Comparison of ENCODE assay signal across 12 cellular contexts in the genomic region with DNA sequence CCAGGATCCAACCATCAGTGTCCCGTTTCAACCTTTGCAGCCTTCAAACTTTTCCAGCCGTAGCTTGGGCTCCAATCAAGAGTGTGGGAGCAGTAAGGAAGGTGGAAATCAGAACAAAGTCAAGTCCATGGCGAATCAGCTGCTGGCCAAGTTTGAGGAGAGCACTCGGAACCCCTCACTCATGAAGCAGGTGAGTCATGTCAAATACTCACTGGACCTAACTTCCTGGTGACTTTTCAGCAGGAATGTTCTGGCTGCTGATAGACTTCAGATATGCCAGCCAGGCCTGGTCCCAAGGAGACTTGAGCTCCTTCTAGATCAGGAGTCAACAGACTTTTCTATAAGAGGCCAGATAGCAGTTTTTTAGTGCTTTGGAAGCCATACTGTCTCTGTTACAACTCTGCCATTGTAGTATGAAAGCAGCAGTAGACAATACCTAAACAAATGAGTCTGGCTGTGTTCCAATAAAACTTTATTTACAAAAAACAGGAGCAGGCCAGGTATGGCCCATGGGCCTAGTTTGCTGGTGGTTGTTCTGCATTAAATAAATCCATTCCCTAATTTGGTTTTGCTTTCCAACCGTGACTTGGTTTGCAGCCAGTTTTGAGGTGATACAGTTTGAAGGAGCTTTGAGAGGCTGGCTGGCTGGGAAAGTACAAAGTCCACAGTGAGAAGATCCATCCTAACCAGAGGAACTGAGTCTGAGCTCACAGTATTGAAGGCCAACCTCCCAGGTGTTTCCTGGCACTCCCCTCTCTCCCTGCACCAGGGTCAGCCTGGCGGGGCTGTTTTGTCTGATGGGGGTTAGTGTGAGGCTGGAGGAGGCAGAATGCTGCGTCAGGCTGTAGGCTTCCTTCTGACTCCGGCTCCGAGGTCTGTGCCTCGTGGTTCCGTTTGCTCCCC.
DNase-seq lines count a peak whose midpoint lies in the region; ATAC-seq, FAIRE-seq and TF ChIP-seq lines count a peak whose summit lies in the region.
"Had no signal": no experiment of that assay in that cellular context is flagged by ENCODE, and none has a peak within 500 bp of the region (broad histone marks: within the 10 kb centered on the region; RNA-seq: fewer than 3 reads in every experiment).

No MANE protein-coding gene starts in this region.

- no peak for TF ChIP-seq CTCF in gastroesophageal sphincter (IDR thresholded peaks at IDR 0.05)

- H3K9me3 ChIP-seq in gastroesophageal sphincter (no peaks in the 10 kb centered on the region), stomach smooth muscle (ENCODE audit: control insufficient read depth in 2 of 2, low read length in 2 of 2) (no peaks in the 10 kb centered on the region)

- H3K4me1 ChIP-seq in gastroesophageal sphincter: peaks cover 9 to 93% (median 28%) of the 10 kb centered on the region in 3 donors
- H3K4me1 ChIP-seq in stomach smooth muscle (ENCODE audit: control insufficient read depth, insufficient read depth, low read length): peaks cover 95% of the 10 kb centered on the region

- no peaks in the 10 kb centered on the region for H3K27me3 ChIP-seq in gastroesophageal sphincter
- H3K27me3 ChIP-seq in stomach smooth muscle (ENCODE audit: control insufficient read depth in 1 of 2, insufficient read depth in 2 of 2, low read length in 2 of 2): no peaks in the 10 kb centered on the region

- H3K4me3 ChIP-seq in gastroesophageal sphincter (no peak overlapping the region), stomach smooth muscle (ENCODE audit: low read length in 2 of 2) (no peak overlapping the region)

- H3K36me3 ChIP-seq in gastroesophageal sphincter (peaks cover 0 to 37% of the 10 kb centered on the region in 2 donors), stomach smooth muscle (ENCODE audit: control insufficient read depth in 2 of 2, insufficient read depth in 2 of 2, low read length in 2 of 2) (peaks cover 20 to 37% of the 10 kb centered on the region in 2 donors)

- H3K9ac ChIP-seq in stomach smooth muscle (ENCODE audit: low read length in 2 of 2): peak overlapping the region in 1 of 2 donors; percentile 21

- WGBS in gastroesophageal sphincter (ENCODE audit: low coverage in 1 of 2), 2 donors: 71 to 76% methylated on average over 3 to 11 of the region's 11 CpGs

- no peak for ATAC-seq in gastroesophageal sphincter

- TF ChIP-seq EP300 in gastroesophageal sphincter (IDR thresholded peaks at IDR 0.05): no peak

- FAIRE-seq in GM19239 (lab: Jason Lieb, UNC): no peak

- H3K27ac ChIP-seq in gastroesophageal sphincter (peak overlapping the region; percentile 68 to 94 (median 86)), stomach smooth muscle (ENCODE audit: low read length) (peak overlapping the region; percentile 97)
- H3K27ac ChIP-seq: VCaP had no signal

- DNase-seq in HT1080 (ENCODE audit: low read depth) (peak; percentile 58), RKO (ENCODE audit: low spot score) (peak; percentile 14), pons (ENCODE audit: low spot score) (no peak), NCI-H1105 treated with DMSO at 0.1 percent for 48 hours (lab: John Stamatoyannopoulos, UW) (no peak), GM19239 (ENCODE audit: insufficient read length, low spot score) (no peak)
- DNase-seq: activated T-cell treated with anti-CD3 and anti-CD28 coated beads, Interleukin-2, amount 50 U/mL, for 1 hour; immature natural killer cell; NCI-H1930; nephron progenitor cell had no signal

- TF ChIP-seq POLR2A in gastroesophageal sphincter (IDR thresholded peaks at IDR 0.05): no peak

Comparison
In these comparisons a context has a peak if more than half of its experiments do, and no peak if none do; other contexts are left out.
1. DNase-seq: peak in HT1080 (single experiment) and RKO (single experiment); none in pons (single experiment), NCI-H1105 treated with DMSO at 0.1 percent for 48 hours (single experiment) and GM19239 (single experiment).